27 cellular contexts compared by ENCODE assay signal in the genomic region with DNA sequence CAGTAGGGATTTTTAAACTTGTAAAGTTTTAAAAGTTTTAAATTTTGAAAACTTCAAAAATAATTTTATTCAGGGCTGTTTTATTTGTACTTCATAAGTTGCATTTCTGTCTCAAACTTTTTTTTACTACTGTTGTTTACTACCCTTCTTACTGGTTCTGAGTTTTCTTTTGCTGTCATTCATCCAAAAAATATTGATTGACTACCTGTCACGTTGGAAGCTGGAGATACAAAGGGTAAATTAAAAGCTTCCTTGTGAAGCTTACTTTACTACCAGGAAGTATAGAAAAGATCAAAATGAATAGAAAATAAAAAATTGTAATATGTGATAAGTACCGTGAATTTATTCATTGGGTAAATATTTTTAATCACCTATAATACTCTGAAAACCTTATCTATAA.
"Had no signal": no experiment of that assay in that cellular context is flagged by ENCODE, and none has a peak within 500 bp of the region (broad histone marks: within the 10 kb centered on the region; RNA-seq: fewer than 3 reads in every experiment).

No MANE protein-coding gene starts in this region.

- H3K9me3 ChIP-seq: adrenal gland, MG63 had no signal

- H3K4me1 ChIP-seq: adrenal gland had no signal

- H3K27me3 Mint-ChIP-seq: activated CD8-positive, alpha-beta T cell treated with anti-CD3 and anti-CD28 coated beads for 36 hours; activated naive CD4-positive, alpha-beta T cell treated with anti-CD3 and anti-CD28 coated beads, Interleukin-2, amount 10 ng/mL, durations not matched to agents 7 days and 5 days; activated naive CD8-positive, alpha-beta T cell treated with anti-CD3 and anti-CD28 coated beads, Interleukin-2, amount 10 ng/mL, durations not matched to agents 7 days and 5 days had no signal

- H3K4me1 Mint-ChIP-seq: activated naive CD4-positive, alpha-beta T cell treated with anti-CD3 and anti-CD28 coated beads, Interleukin-2, amount 10 ng/mL, durations not matched to agents 7 days and 5 days; activated naive CD8-positive, alpha-beta T cell treated with anti-CD3 and anti-CD28 coated beads, Interleukin-2, amount 10 ng/mL, durations not matched to agents 7 days and 5 days had no signal

- H3K27ac ChIP-seq: adrenal gland, KMS-11 had no signal

- ATAC-seq: activated CD4-positive, CD25-positive, alpha-beta regulatory T cell treated with anti-CD3 and anti-CD28 coated beads, Interleukin-2, amount 50 U/mL, for 24 hours; activated CD8-positive, alpha-beta T cell treated with anti-CD3 and anti-CD28 coated beads for 36 hours; activated T-cell treated with anti-CD3 and anti-CD28 coated beads, Interleukin-2, amount 50 U/mL, for 72 hours; Panc1 had no signal

- H3K4me3 Mint-ChIP-seq: activated CD8-positive, alpha-beta T cell treated with anti-CD3 and anti-CD28 coated beads for 36 hours; activated naive CD4-positive, alpha-beta T cell treated with anti-CD3 and anti-CD28 coated beads, Interleukin-2, amount 10 ng/mL, durations not matched to agents 7 days and 5 days; activated naive CD8-positive, alpha-beta T cell treated with anti-CD3 and anti-CD28 coated beads, Interleukin-2, amount 10 ng/mL, durations not matched to agents 7 days and 5 days; activated T-cell treated with anti-CD3 and anti-CD28 coated beads, Interleukin-2, amount 50 U/mL, for 72 hours; T-helper 1 cell treated with Interleukin-12 subunit alpha and Interleukin-12 subunit beta and Interleukin-4 antibody, amounts not matched to agents 30 μg/mL and 1 μg/mL, for 36 hours had no signal

- H3K27ac Mint-ChIP-seq: activated CD8-positive, alpha-beta T cell treated with anti-CD3 and anti-CD28 coated beads for 36 hours; activated naive CD4-positive, alpha-beta T cell treated with anti-CD3 and anti-CD28 coated beads, Interleukin-2, amount 10 ng/mL, durations not matched to agents 7 days and 5 days; activated naive CD8-positive, alpha-beta T cell treated with anti-CD3 and anti-CD28 coated beads, Interleukin-2, amount 10 ng/mL, durations not matched to agents 7 days and 5 days; activated T-cell treated with anti-CD3 and anti-CD28 coated beads, Interleukin-2, amount 50 U/mL, for 72 hours; activated T-helper 2 cell treated with anti-CD3 and anti-CD28 coated beads, Interferon-gamma antibody, Interleukin-2, Interleukin-4, amounts not matched to agents 10 μg/mL and 5 μg/mL and 100 μg/mL, durations not matched to agents 14 hours and 24 hours and 36 hours; T-helper 1 cell treated with Interleukin-12 subunit alpha and Interleukin-12 subunit beta and Interleukin-4 antibody, amounts not matched to agents 30 μg/mL and 1 μg/mL, for 36 hours had no signal

- H3K9me3 Mint-ChIP-seq: activated CD8-positive, alpha-beta T cell treated with anti-CD3 and anti-CD28 coated beads for 36 hours; activated naive CD4-positive, alpha-beta T cell treated with anti-CD3 and anti-CD28 coated beads, Interleukin-2, amount 10 ng/mL, durations not matched to agents 7 days and 5 days; activated naive CD8-positive, alpha-beta T cell treated with anti-CD3 and anti-CD28 coated beads, Interleukin-2, amount 10 ng/mL, durations not matched to agents 7 days and 5 days; activated T-cell treated with anti-CD3 and anti-CD28 coated beads, Interleukin-2, amount 50 U/mL, for 72 hours; activated T-helper 2 cell treated with anti-CD3 and anti-CD28 coated beads, Interferon-gamma antibody, Interleukin-2, Interleukin-4, amounts not matched to agents 10 μg/mL and 5 μg/mL and 100 μg/mL, durations not matched to agents 14 hours and 24 hours and 36 hours; T-helper 1 cell treated with Interleukin-12 subunit alpha and Interleukin-12 subunit beta and Interleukin-4 antibody, amounts not matched to agents 30 μg/mL and 1 μg/mL, for 36 hours had no signal

- DNase-seq: activated CD4-positive, alpha-beta T cell treated with anti-CD3 and anti-CD28 coated beads for 4 hours; activated CD8-positive, alpha-beta memory T cell treated with anti-CD3 and anti-CD28 coated beads, Interleukin-2, amount 50 U/mL, for 4 hours; activated CD8-positive, alpha-beta T cell treated with anti-CD3 and anti-CD28 coated beads for 36 hours; activated gamma-delta T cell treated with Interleukin-2 at 50 U/mL for 16 hours; activated naive CD4-positive, alpha-beta T cell treated with anti-CD3 and anti-CD28 coated beads, Interleukin-2, amount 10 ng/mL, durations not matched to agents 7 days and 5 days; activated naive CD8-positive, alpha-beta T cell treated with anti-CD3 and anti-CD28 coated beads, Interleukin-2, amount 10 ng/mL, durations not matched to agents 7 days and 5 days; activated T-cell treated with anti-CD3 and anti-CD28 coated beads, Interleukin-2, amount 50 U/mL, for 72 hours; adrenal gland; anterior cingulate cortex; caudate nucleus; MG63; MV-4-11; NCI-H1092 treated with DMSO at 0.1 percent for 48 hours; NCI-H1417 treated with DMSO at 0.1 percent for 48 hours; NCI-H1694; NCI-H2029; NCI-H345; NCI-H510A treated with DMSO at 0.1 percent for 48 hours; NCI-H69; NK-92 treated with Interleukin-12 subunit alpha and Interleukin-12 subunit beta, amount 100 ng/mL, for 24 hours; OCI-M1; SHP77 treated with DMSO at 0.1 percent for 48 hours had no signal

- H3K4me3 ChIP-seq: adrenal gland, MG63 had no signal

- H3K27me3 ChIP-seq: adrenal gland, MG63 had no signal
